Comparison of ENCODE assay signal across 8 cellular contexts in the genomic region with DNA sequence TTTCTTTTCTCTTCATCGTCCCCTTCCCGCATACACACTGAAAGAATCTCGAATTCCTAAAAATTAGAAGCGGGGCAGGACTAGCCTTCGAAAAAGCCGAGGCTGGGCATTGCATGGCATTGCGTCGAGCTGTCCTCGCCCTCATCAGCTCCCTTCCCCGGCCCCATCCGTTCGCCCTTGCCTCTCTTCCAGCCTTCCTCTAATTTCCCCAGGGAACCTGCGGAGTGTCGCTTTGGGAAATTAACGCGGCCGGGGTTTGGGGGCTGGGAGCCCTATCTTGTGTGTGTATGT. TPM values are rescaled to one million over a fixed set of nuclear protein-coding genes. Genes with fewer than 3 reads are reported as not detected.
DNase-seq lines count a peak whose midpoint lies in the region; ATAC-seq and TF ChIP-seq lines count a peak whose summit lies in the region.

No MANE protein-coding gene starts in this region.

- peak overlapping the region; percentile 80 for H3K27ac ChIP-seq in Panc1 (ENCODE audit: low read length)
- H3K27ac ChIP-seq in esophagus squamous epithelium = peak overlapping the region; percentile 95 to 99 (median 98)
- H3K27ac ChIP-seq in prostate gland = peak overlapping the region; percentile 92 to 99

- no peaks in the 10 kb centered on the region for H3K9me3 ChIP-seq in Panc1 (ENCODE audit: control insufficient read depth, insufficient read depth, low read depth, low read length)
- H3K9me3 ChIP-seq in esophagus squamous epithelium = no peaks in the 10 kb centered on the region
- no peaks in the 10 kb centered on the region for H3K9me3 ChIP-seq in prostate gland

- no peak for TF ChIP-seq POLR2A in esophagus squamous epithelium (IDR thresholded peaks at IDR 0.05)
- TF ChIP-seq POLR2A in prostate gland (IDR thresholded peaks at IDR 0.05) = no peak

- ATAC-seq in Panc1 (no peak), HG02623 (IDR thresholded peaks at IDR 0.05; ENCODE audit: unreplicated experiment) (no peak), GM18873 (IDR thresholded peaks at IDR 0.05; ENCODE audit: low FRiP score, unreplicated experiment) (no peak)

- H3K4me3 ChIP-seq in GM06990 (replicated peaks; ENCODE audit: low read depth, low read length) (peak overlapping the region; percentile 76), Panc1 (ENCODE audit: low read depth in 2 of 2, low read length in 2 of 2) (peak overlapping the region; percentile 90 to 91), esophagus squamous epithelium (peak overlapping the region; percentile 73 to 85 (median 84)), prostate gland (peak overlapping the region; percentile 89 to 91)

- peaks cover 47% of the 10 kb centered on the region for H3K4me1 ChIP-seq in Panc1 (ENCODE audit: control insufficient read depth, insufficient read depth, low read length)
- H3K4me1 ChIP-seq in esophagus squamous epithelium = peaks cover 51 to 87% (median 52%) of the 10 kb centered on the region in 3 donors
- H3K4me1 ChIP-seq in prostate gland (replicated peaks) = peaks cover 12% of the 10 kb centered on the region

- BruUV-seq in Panc1 (replicated peaks; lab: Mats Ljungman, UMichigan) = no TSS peak

- DNase-seq in GM06990 (ENCODE audit: extremely low read depth, insufficient read length) (no peak), Panc1 (ENCODE audit: low read depth, low spot score) (no peak), esophagus squamous epithelium (lab: John Stamatoyannopoulos, UW) (no peak), prostate gland (ENCODE audit: low spot score) (no peak), COLO668 (lab: John Stamatoyannopoulos, UW; ENCODE audit: unreplicated experiment) (no peak), germinal center (ENCODE audit: low spot score) (no peak)

- POLR2A ChIA-PET in Panc1 (lab: Charles Lee) = no interaction called here

- CTCF ChIA-PET in Panc1 (lab: Charles Lee) = interaction anchor here (0.7 kb wide), 2 partner anchors 14 to 36 kb away, joined by 6 to 9 read pairs; partner anchors contain the start of gene MLF2

- no peak for TF ChIP-seq CTCF in GM06990 (IDR thresholded peaks at IDR 0.05; ENCODE audit: insufficient read depth, low read length, poor library complexity, severe bottlenecking)
- no peak for TF ChIP-seq CTCF in Panc1 (IDR thresholded peaks at IDR 0.05)
- TF ChIP-seq CTCF in esophagus squamous epithelium (IDR thresholded peaks at IDR 0.05) = no peak
- no peak for TF ChIP-seq CTCF in prostate gland (IDR thresholded peaks at IDR 0.05)

- intact Hi-C loops in Panc1 (cut with micrococcal nuclease; ENCODE audit: unreplicated experiment) = no loop called here
- intact Hi-C loops in esophagus squamous epithelium (cut with DNase I) = no loop called here
- intact Hi-C loops in prostate gland (cut with DNase I) = loop anchor here (5.0 kb wide), 2 partner anchors 60 to 155 kb away; partner anchors contain the start of gene P3H3

- H3K27me3 ChIP-seq in GM06990 (replicated peaks; ENCODE audit: control insufficient read depth, insufficient read depth, low read length) (no peaks in the 10 kb centered on the region), Panc1 (ENCODE audit: control insufficient read depth, insufficient read depth, low read length) (no peaks in the 10 kb centered on the region), esophagus squamous epithelium (no peaks in the 10 kb centered on the region), prostate gland (replicated peaks; ENCODE audit: insufficient read depth) (no peaks in the 10 kb centered on the region)

- no peaks in the 10 kb centered on the region for H3K36me3 ChIP-seq in GM06990 (ENCODE audit: control insufficient read depth, insufficient read depth, low read length)
- H3K36me3 ChIP-seq in Panc1 (ENCODE audit: control insufficient read depth, insufficient read depth, low read length) = peaks cover 2% of the 10 kb centered on the region
- H3K36me3 ChIP-seq in esophagus squamous epithelium = peaks cover 4 to 21% (median 4%) of the 10 kb centered on the region in 3 donors
- H3K36me3 ChIP-seq in prostate gland = peaks cover 0 to 7% of the 10 kb centered on the region in 2 donors

- in situ Hi-C loops in Panc1 (cut with HindIII; ENCODE audit: low pct_unique_long_range_greater_than_20kb, low sequenced_read_pairs) = no loop called here

- 1 to 2% methylated on average over 12 to 16 of the region's 17 CpGs for WGBS in esophagus squamous epithelium, 2 donors
- WGBS in prostate gland = 2% methylated on average over 17 of the region's 17 CpGs

RNA-seq across cellular contexts. Expression of gene PTMS, which starts 1.1 kb away (rescaled TPM):
- 395 TPM for total RNA-seq in Panc1 (2021; ENCODE audit: unreplicated experiment)
- polyA plus RNA-seq in Panc1 (2012; ENCODE audit: insufficient read length) = 554 TPM
- 100 to 1,000 TPM in 3 of 4 donors, 10 to 100 TPM in 1; 78.2 to 149 (median 123) TPM for total RNA-seq in esophagus squamous epithelium
- total RNA-seq in prostate gland = 100 to 1,000 TPM; 285 to 339 TPM

RNA-seq across cellular contexts. Expression of gene LAG3, which starts 5.1 kb away (rescaled TPM):
- total RNA-seq in Panc1 (2021; ENCODE audit: unreplicated experiment) (2.7 TPM), esophagus squamous epithelium (under 1 TPM in 3 of 4 donors, not detected in 1; 0.35 to 0.76 (median 0.50) TPM), prostate gland (10 to 100 TPM in 1 of 2 donors, under 1 TPM in 1; 0.73 to 13.1 TPM)
- 2.7 TPM for polyA plus RNA-seq in Panc1 (2012; ENCODE audit: insufficient read length)

RNA-seq across cellular contexts. Expression of gene MLF2, which starts 14.3 kb away (rescaled TPM):
- 175 TPM for total RNA-seq in Panc1 (2021; ENCODE audit: unreplicated experiment)
- 269 TPM for polyA plus RNA-seq in Panc1 (2012; ENCODE audit: insufficient read length)
- 100 to 1,000 TPM; 158 to 170 (median 162) TPM for total RNA-seq in esophagus squamous epithelium
- total RNA-seq in prostate gland = 100 to 1,000 TPM; 267 to 282 TPM

RNA-seq across cellular contexts. Expression of gene CD4, which starts 22.1 kb away (rescaled TPM):
- 0.23 TPM for total RNA-seq in Panc1 (2021; ENCODE audit: unreplicated experiment)
- 0.55 TPM for polyA plus RNA-seq in Panc1 (2012; ENCODE audit: insufficient read length)
- 10 to 100 TPM in 1 of 4 donors, 1 to 10 TPM in 3; 1.2 to 11.8 (median 5.0) TPM for total RNA-seq in esophagus squamous epithelium
- total RNA-seq in prostate gland = 1 to 10 TPM; 1.6 to 8.6 TPM

RNA-seq across cellular contexts. Expression of gene COPS7A, which starts 43.4 kb away (rescaled TPM):
- total RNA-seq in Panc1 (2021; ENCODE audit: unreplicated experiment) = 37.5 TPM
- 76.8 TPM for polyA plus RNA-seq in Panc1 (2012; ENCODE audit: insufficient read length)
- total RNA-seq in esophagus squamous epithelium = 10 to 100 TPM; 39.6 to 57.5 (median 49.1) TPM
- 10 to 100 TPM; 92.0 to 92.6 TPM for total RNA-seq in prostate gland
